Comparison of ENCODE assay signal across 8 cellular contexts in genomic region chrX:84339507-84340364, GRCh38.
A peak's percentile ranks its signal among the peaks of the same experiment; 100 is the strongest.
DNase-seq lines count a peak whose midpoint lies in the region; ATAC-seq and TF ChIP-seq lines count a peak whose summit lies in the region.

No MANE protein-coding gene starts in this region.

- H3K4me3 Mint-ChIP-seq in nephron progenitor cell = no peak overlapping the region

- DNase-seq in HEK293T (ENCODE audit: extremely low spot score) (peak; percentile 39), NCI-H2029 (lab: John Stamatoyannopoulos, UW) (peak; percentile 11), T47D (ENCODE audit: low read depth in 1 of 2, low spot score in 1 of 2) (peak; percentile 0 to 15), nephron progenitor cell (no peak), activated gamma-delta T cell treated with Interleukin-2 at 50 U/mL for 16 hours (no peak)

- POLR2A ChIA-PET in HEK293T (lab: Yijun Ruan, JAX) = no interaction called here

- H3K36me3 Mint-ChIP-seq in nephron progenitor cell (ENCODE audit: low read depth) = no peaks in the 10 kb centered on the region

- H3K4me1 Mint-ChIP-seq in nephron progenitor cell = no peaks in the 10 kb centered on the region

- H3K27ac Mint-ChIP-seq in nephron progenitor cell = no peak overlapping the region

- no peak for ATAC-seq in GM21515 (IDR thresholded peaks at IDR 0.05; ENCODE audit: unreplicated experiment)
- ATAC-seq in HG02870 (IDR thresholded peaks at IDR 0.05; ENCODE audit: unreplicated experiment) = no peak

- peaks cover 17% of the 10 kb centered on the region for H3K9me3 Mint-ChIP-seq in nephron progenitor cell

- in situ Hi-C loops in T47D (cut with HindIII; ENCODE audit: low pct_unique_long_range_greater_than_20kb, low sequenced_read_pairs) = no loop called here

- TF ChIP-seq CTCF in GM12874 (IDR thresholded peaks at IDR 0.05; ENCODE audit: insufficient read depth, low read depth, low read length) (peak; percentile 24; the same call in 1 of the 2 replicates), nephron progenitor cell (IDR thresholded peaks at IDR 0.05) (peak; percentile 44)

- no peaks in the 10 kb centered on the region for H3K27me3 Mint-ChIP-seq in nephron progenitor cell (ENCODE audit: low read depth, poor library complexity)

- CTCF ChIA-PET in HEK293T (lab: Yijun Ruan, JAX) = interaction anchor here (0.6 to 1.5 kb wide), 2 partner anchors 17 to 20 kb away, joined by 4 read pairs; no protein-coding TSS in a partner anchor

TF ChIP-seq in HEK293T, 16 proteins besides CTCF, POLR2A, EP300 and RAD21:
- no peak for TF ChIP-seq L3MBTL2 (conservative IDR thresholded peaks at IDR 0.05)
- no peak for TF ChIP-seq ARNT (IDR thresholded peaks at IDR 0.05)
- no peak for TF ChIP-seq ZNF384 (IDR thresholded peaks at IDR 0.05)
- TF ChIP-seq ELF4 (IDR thresholded peaks at IDR 0.05) = no peak
- TF ChIP-seq TARDBP (IDR thresholded peaks at IDR 0.05) = no peak
- no peak for TF ChIP-seq CTBP1 (IDR thresholded peaks at IDR 0.05; ENCODE audit: borderline replicate concordance)
- no peak for TF ChIP-seq LEF1 (IDR thresholded peaks at IDR 0.05; ENCODE audit: borderline replicate concordance)
- TF ChIP-seq HDGF (IDR thresholded peaks at IDR 0.05; ENCODE audit: borderline replicate concordance) = no peak

Comparison
In these comparisons a context has a peak if more than half of its experiments do, and no peak if none do; other contexts are left out.
1. DNase-seq: peak in HEK293T (single experiment), NCI-H2029 (single experiment) and T47D (2 of 2); none in nephron progenitor cell (single experiment) and activated gamma-delta T cell treated with Interleukin-2 at 50 U/mL for 16 hours (single experiment).